ENCODE assay signal across 13 cellular contexts in genomic region chr18:23523429-23524212, GRCh38. TPM values are rescaled to one million over a fixed set of nuclear protein-coding genes. Genes with fewer than 3 reads are reported as not detected.
A peak's percentile ranks its signal among the peaks of the same experiment; 100 is the strongest.
DNase-seq lines count a peak whose midpoint lies in the region; ATAC-seq and TF ChIP-seq lines count a peak whose summit lies in the region.
"Had no signal": no experiment of that assay in that cellular context is flagged by ENCODE, and none has a peak within 500 bp of the region (broad histone marks: within the 10 kb centered on the region; RNA-seq: fewer than 3 reads in every experiment).

No MANE protein-coding gene starts in this region.

- WGBS in IMR-90 (ENCODE audit: extremely low coverage in 2 of 2, insufficient read length in 1 of 2), 2 experiments, result 88% methylated on average over 2 of the region's 12 CpGs; no CpG with 5 or more reads in 1 of the 2 experiments

- ATAC-seq in IMR-90 (ENCODE audit: low read depth), result peak; percentile 52
- ATAC-seq: activated CD8-positive, alpha-beta memory T cell treated with anti-CD3 and anti-CD28 coated beads, Interleukin-2, amount 10 ng/mL, durations not matched to agents 7 days and 5 days had no signal

- H2BK120ac ChIP-seq in IMR-90 (ENCODE audit: low read depth, low read length), result no peak overlapping the region

- TF ChIP-seq POLR2A in IMR-90 (IDR thresholded peaks at IDR 0.05; ENCODE audit: low read depth, low read length), result no peak

- H2BK15ac ChIP-seq in IMR-90 (ENCODE audit: low read depth, low read length), result no peak overlapping the region

- H3K4me3 ChIP-seq in IMR-90 (ENCODE audit: insufficient read depth, low read depth, low read length), result no peak overlapping the region
- H3K4me3 ChIP-seq in brain microvascular endothelial cell (ENCODE audit: low read depth, low read length), result no peak overlapping the region

- dilution Hi-C loops in IMR-90 (cut with HindIII; ENCODE audit: low sequenced_read_pairs, unreplicated experiment), result no loop called here

- peaks cover 15% of the 10 kb centered on the region; the same call in 1 of the 2 replicates for H4K20me1 ChIP-seq in IMR-90 (ENCODE audit: insufficient read depth, low read length)

- peaks cover 60% of the 10 kb centered on the region for H3K36me3 ChIP-seq in IMR-90 (ENCODE audit: control insufficient read depth, insufficient read depth, low read length)
- H3K36me3 ChIP-seq in brain microvascular endothelial cell (replicated peaks), result peaks cover 63% of the 10 kb centered on the region

- peak overlapping the region; percentile 35; the same call in 1 of the 2 replicates for H2BK20ac ChIP-seq in IMR-90 (ENCODE audit: low read depth, low read length)

- H2AK5ac ChIP-seq in IMR-90 (ENCODE audit: low read depth, low read length), result peak overlapping the region; percentile 20

- CTCF ChIA-PET in IMR-90 (lab: Yijun Ruan, JAX), result interaction anchor here (0.6 to 1.3 kb wide), 3 partner anchors 8 to 311 kb away, joined by 3 to 4 read pairs (median 3); no protein-coding TSS in a partner anchor

- peak; percentile 43 for DNase-seq in EL
- peak; percentile 48 for DNase-seq in IMR-90
- peak; percentile 34 for DNase-seq in brain microvascular endothelial cell
- peak; percentile 37 for DNase-seq in myocyte (ENCODE audit: low read depth)
- DNase-seq in KG1 (lab: John Stamatoyannopoulos, UW), result no peak
- no peak for DNase-seq in amygdala (lab: John Stamatoyannopoulos, UW)
- no peak for DNase-seq in NCI-H1436 treated with DMSO at 0.1 percent for 48 hours (lab: John Stamatoyannopoulos, UW)
- DNase-seq in NCI-H2029 treated with DMSO at 0.1 percent for 48 hours (lab: John Stamatoyannopoulos, UW), result no peak
- DNase-seq: activated CD8-positive, alpha-beta memory T cell treated with anti-CD3 and anti-CD28 coated beads, Interleukin-2, amount 10 ng/mL, durations not matched to agents 7 days and 5 days; cortex of kidney; GDM1; NCI-H187 treated with DMSO at 0.1 percent for 48 hours had no signal

- no peak for TF ChIP-seq RAD21 in IMR-90 (IDR thresholded peaks at IDR 0.05; ENCODE audit: low read length)

- H3K9me1 ChIP-seq in IMR-90 (ENCODE audit: insufficient read depth, low read length), result peaks cover 20% of the 10 kb centered on the region

- H3K23ac ChIP-seq in IMR-90 (ENCODE audit: low read depth, low read length), result no peak overlapping the region

- 0 out of 2 replicates have a peak overlapping the region, but pooled peaks have one; percentile 12 for H3K14ac ChIP-seq in IMR-90 (replicated peaks; ENCODE audit: low read depth, low read length)

- peaks cover 8% of the 10 kb centered on the region for H3K4me1 ChIP-seq in IMR-90 (ENCODE audit: control insufficient read depth, insufficient read depth, low read length)

- no peak overlapping the region for H2AFZ ChIP-seq in IMR-90 (replicated peaks; ENCODE audit: low read length, poor library complexity)
- H2AFZ ChIP-seq: parathyroid adenoma had no signal

- BruUV-seq in IMR-90 (replicated peaks; lab: Mats Ljungman, UMichigan), result no TSS peak

- H4K5ac ChIP-seq in IMR-90 (ENCODE audit: low read depth, low read length), result no peak overlapping the region

- no peak overlapping the region for H4K91ac ChIP-seq in IMR-90 (ENCODE audit: insufficient read depth, low read depth, low read length)

- H3K4me2 ChIP-seq in IMR-90 (ENCODE audit: low read depth, low read length), result peak overlapping the region; percentile 2; the same call in 1 of the 2 replicates

- no peak overlapping the region for H4K8ac ChIP-seq in IMR-90 (ENCODE audit: low read depth in 2 of 2, low read length in 2 of 2)

- H3K4ac ChIP-seq in IMR-90 (ENCODE audit: low read depth, low read length), result peak overlapping the region; percentile 12

- intact Hi-C loops in IMR-90 (cut with micrococcal nuclease), result no loop called here

- no peak overlapping the region for H3K18ac ChIP-seq in IMR-90 (ENCODE audit: low read depth, low read length)

- in situ Hi-C loops in IMR-90 (cut with MboI; ENCODE audit: low sequenced_read_pairs) (no loop called here), brain microvascular endothelial cell (cut with HindIII; ENCODE audit: low pct_ligation_motif_present, low sequenced_read_pairs) (no loop called here)

- H3K9me3 ChIP-seq in IMR-90 (ENCODE audit: control insufficient read depth, insufficient read depth, low read length), result no peaks in the 10 kb centered on the region

- no peak overlapping the region for H3K56ac ChIP-seq in IMR-90 (ENCODE audit: extremely low read depth, insufficient read depth, low read length)

- peaks cover 0 to 20% of the 10 kb centered on the region in 2 experiments; a peak in 3 of 4 replicates for H3K79me1 ChIP-seq in IMR-90 (ENCODE audit: low read depth in 1 of 2, low read length in 2 of 2)

- H3K27me3 ChIP-seq in IMR-90 (ENCODE audit: control insufficient read depth, insufficient read depth, low read length) (no peaks in the 10 kb centered on the region), brain microvascular endothelial cell (replicated peaks) (no peaks in the 10 kb centered on the region)

- POLR2A ChIA-PET in IMR-90 (lab: Charles Lee; ENCODE audit: unreplicated experiment), result no interaction called here

- H3K27ac ChIP-seq in IMR-90 (ENCODE audit: insufficient read depth, low read length) (no peak overlapping the region), brain microvascular endothelial cell (no peak overlapping the region)
- H3K27ac ChIP-seq: parathyroid adenoma had no signal

- peak overlapping the region; percentile 43 for H2AK9ac ChIP-seq in IMR-90 (replicated peaks; ENCODE audit: low read depth, low read length, poor library complexity)

- H2BK5ac ChIP-seq in IMR-90 (ENCODE audit: low read depth, low read length, poor library complexity, severe bottlenecking), result no peak overlapping the region

- no peak for TF ChIP-seq CTCF in IMR-90 (conservative IDR thresholded peaks at IDR 0.05; ENCODE audit: low read depth, low read length)
- TF ChIP-seq CTCF in brain microvascular endothelial cell (IDR thresholded peaks at IDR 0.05; ENCODE audit: low read depth, low read length, missing control alignments), result no peak

- H3K9ac ChIP-seq in IMR-90 (ENCODE audit: low read depth, low read length), result no peak overlapping the region
- H3K9ac ChIP-seq: parathyroid adenoma had no signal

TF ChIP-seq in IMR-90, 13 proteins besides CTCF, POLR2A, EP300 and RAD21:
- TF ChIP-seq BHLHE40 (IDR thresholded peaks at IDR 0.05; ENCODE audit: low read depth, low read length) (no peak), CEBPB (IDR thresholded peaks at IDR 0.05; ENCODE audit: low read depth, low read length) (peak; percentile 27; the same call in 1 of the 2 replicates)

RNA-seq across cellular contexts. Expression of gene RMC1, which starts 20.3 kb away (rescaled TPM):
- 13.9 and 14.2 TPM in 2 replicates for total RNA-seq in IMR-90 (2012; rRNA removed)
- 12.8 and 18.0 TPM in 2 replicates for polyA plus RNA-seq in IMR-90 (2012; rRNA removed)
- polyA plus RNA-seq in IMR-90 (2012; cell fraction: cytosol; rRNA removed), result 8.6 and 10.1 TPM in 2 replicates
- polyA plus RNA-seq in IMR-90 (2012; cell fraction: nucleus; rRNA removed; ENCODE audit: low replicate concordance), result 29.6 and 50.9 TPM in 2 replicates
- total RNA-seq in myocyte, result 16.2 and 24.0 TPM in 2 replicates
- polyA plus RNA-seq in myocyte (2012), result 24.5 TPM

Comparison
In these comparisons a context has a peak if more than half of its experiments do, and no peak if none do; other contexts are left out.
1. DNase-seq: peak in EL (single experiment), IMR-90 (single experiment), brain microvascular endothelial cell (single experiment) and myocyte (single experiment); none in KG1 (single experiment), amygdala (0 of 56), NCI-H1436 treated with DMSO at 0.1 percent for 48 hours (single experiment) and NCI-H2029 treated with DMSO at 0.1 percent for 48 hours (single experiment).